In the genomic region with DNA sequence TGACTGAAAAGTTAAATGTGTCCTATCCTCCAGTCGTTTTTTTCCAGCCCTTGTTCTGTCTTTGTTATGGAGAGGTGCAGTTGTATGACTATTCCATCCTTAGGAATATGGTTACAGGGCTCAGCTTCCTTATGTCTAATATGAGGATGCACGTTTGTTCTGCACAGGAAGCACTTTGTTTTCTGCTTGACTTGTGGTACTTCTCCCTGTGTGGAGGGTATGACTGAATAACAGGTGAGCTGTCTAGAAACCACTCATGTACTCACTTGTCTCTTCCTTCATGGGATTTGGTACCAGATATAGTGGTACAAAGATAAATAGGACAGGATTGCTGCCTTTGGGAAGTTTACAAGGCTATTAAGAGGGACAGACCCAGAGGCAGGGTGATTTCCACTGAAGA, we compare ENCODE assay signal across 20 cellular contexts. TPM values are rescaled to one million over a fixed set of nuclear protein-coding genes. Genes with fewer than 3 reads are reported as not detected.
DNase-seq lines count a peak whose midpoint lies in the region; ATAC-seq, FAIRE-seq and TF ChIP-seq lines count a peak whose summit lies in the region.
"Had no signal": no experiment of that assay in that cellular context is flagged by ENCODE, and none has a peak within 500 bp of the region (broad histone marks: within the 10 kb centered on the region; RNA-seq: fewer than 3 reads in every experiment).

No MANE protein-coding gene starts in this region.

- no peak overlapping the region for H3K18ac ChIP-seq in mesenchymal stem cell (ENCODE audit: low read depth in 1 of 2, low read length in 2 of 2)

- peaks cover 9% of the 10 kb centered on the region for H3K4me1 ChIP-seq in mesenchymal stem cell (ENCODE audit: control insufficient read depth, insufficient read depth, low read depth, low read length)

- H4K91ac ChIP-seq in mesenchymal stem cell (ENCODE audit: low read length) = no peak overlapping the region

- H3K9me3 Mint-ChIP-seq in activated naive CD4-positive, alpha-beta T cell treated with anti-CD3 and anti-CD28 coated beads, Interleukin-2, amount 50 U/mL, for 24 hours = peaks cover 9% of the 10 kb centered on the region
- no peaks in the 10 kb centered on the region for H3K9me3 Mint-ChIP-seq in activated T-helper 17 cell treated with anti-CD3 and anti-CD28 coated beads, Interleukin-2, amount 50 U/mL, for 72 hours
- H3K9me3 Mint-ChIP-seq: CD8-positive, alpha-beta memory T cell had no signal

- no peak overlapping the region for H3K4me3 ChIP-seq in mesenchymal stem cell (ENCODE audit: insufficient read depth in 1 of 2, low read depth in 1 of 2, low read length in 2 of 2)
- H3K4me3 ChIP-seq: MG63 had no signal

- H3K27ac Mint-ChIP-seq in activated naive CD4-positive, alpha-beta T cell treated with anti-CD3 and anti-CD28 coated beads, Interleukin-2, amount 50 U/mL, for 24 hours = peak overlapping the region; percentile 23
- no peak overlapping the region for H3K27ac Mint-ChIP-seq in activated T-helper 17 cell treated with anti-CD3 and anti-CD28 coated beads, Interleukin-2, amount 50 U/mL, for 72 hours
- H3K27ac Mint-ChIP-seq: CD8-positive, alpha-beta memory T cell had no signal

- WGBS in mesenchymal stem cell = 21% methylated on average over 2 of the region's 2 CpGs

- no peak overlapping the region for H3K4me3 Mint-ChIP-seq in activated naive CD4-positive, alpha-beta T cell treated with anti-CD3 and anti-CD28 coated beads, Interleukin-2, amount 50 U/mL, for 24 hours
- H3K4me3 Mint-ChIP-seq in activated T-helper 17 cell treated with anti-CD3 and anti-CD28 coated beads, Interleukin-2, amount 50 U/mL, for 72 hours = no peak overlapping the region
- H3K4me3 Mint-ChIP-seq: CD8-positive, alpha-beta memory T cell had no signal

- no peak overlapping the region for H3K27ac ChIP-seq in mesenchymal stem cell (ENCODE audit: low read length, poor library complexity, severe bottlenecking)

- H4K8ac ChIP-seq in mesenchymal stem cell (ENCODE audit: low read length) = peak overlapping the region; percentile 36

- no peak for TF ChIP-seq POLR2A in GM12892 (IDR thresholded peaks at IDR 0.05; ENCODE audit: low read depth, low read length)

- H2BK120ac ChIP-seq in mesenchymal stem cell (ENCODE audit: low read depth, low read length) = no peak overlapping the region

- H3K9ac ChIP-seq in mesenchymal stem cell (ENCODE audit: low read length) = no peak overlapping the region

- no peak overlapping the region for H3K23ac ChIP-seq in mesenchymal stem cell (ENCODE audit: low read length in 2 of 2)

- H3K4ac ChIP-seq in mesenchymal stem cell (ENCODE audit: low read depth in 1 of 2, low read length in 2 of 2) = no peak overlapping the region

- peaks cover 28% of the 10 kb centered on the region for H3K36me3 Mint-ChIP-seq in activated naive CD4-positive, alpha-beta T cell treated with anti-CD3 and anti-CD28 coated beads, Interleukin-2, amount 50 U/mL, for 24 hours
- H3K36me3 Mint-ChIP-seq in activated T-helper 17 cell treated with anti-CD3 and anti-CD28 coated beads, Interleukin-2, amount 50 U/mL, for 72 hours (ENCODE audit: low read depth) = peaks cover 29% of the 10 kb centered on the region

- H2AK5ac ChIP-seq in mesenchymal stem cell (ENCODE audit: low read length, severe bottlenecking) = peak overlapping the region; percentile 8

- DNase-seq in activated naive CD4-positive, alpha-beta T cell treated with anti-CD3 and anti-CD28 coated beads, Interleukin-2, amount 50 U/mL, for 16 hours = no peak
- DNase-seq in GM12892 (ENCODE audit: insufficient read length) = no peak
- no peak for DNase-seq in mesenchymal stem cell
- DNase-seq in COR-L47 (lab: John Stamatoyannopoulos, UW) = no peak
- no peak for DNase-seq in putamen (ENCODE audit: low spot score)
- no peak for DNase-seq in 8988T
- DNase-seq: BE2C; CD8-positive, alpha-beta memory T cell; EL; MG63; NCI-H1105; NCI-H1694 treated with DMSO at 0.1 percent for 48 hours; NCI-H2171 treated with DMSO at 0.1 percent for 48 hours; OCI-M1; RPMI8226 had no signal

- H3K4me2 ChIP-seq in mesenchymal stem cell (ENCODE audit: low read length, poor library complexity, severe bottlenecking) = no peak overlapping the region

- peaks cover 82% of the 10 kb centered on the region for H3K4me1 Mint-ChIP-seq in activated naive CD4-positive, alpha-beta T cell treated with anti-CD3 and anti-CD28 coated beads, Interleukin-2, amount 50 U/mL, for 24 hours
- H3K4me1 Mint-ChIP-seq in activated T-helper 17 cell treated with anti-CD3 and anti-CD28 coated beads, Interleukin-2, amount 50 U/mL, for 72 hours = peaks cover 26% of the 10 kb centered on the region

- H3K27me3 Mint-ChIP-seq in activated naive CD4-positive, alpha-beta T cell treated with anti-CD3 and anti-CD28 coated beads, Interleukin-2, amount 50 U/mL, for 24 hours = no peaks in the 10 kb centered on the region
- no peaks in the 10 kb centered on the region for H3K27me3 Mint-ChIP-seq in activated T-helper 17 cell treated with anti-CD3 and anti-CD28 coated beads, Interleukin-2, amount 50 U/mL, for 72 hours
- H3K27me3 Mint-ChIP-seq: CD8-positive, alpha-beta memory T cell had no signal

- H3K14ac ChIP-seq in mesenchymal stem cell (ENCODE audit: low read length in 2 of 2) = no peak overlapping the region

- peak; percentile 52 for ATAC-seq in activated T-helper 17 cell treated with anti-CD3 and anti-CD28 coated beads, Interleukin-2, amount 50 U/mL, for 72 hours (replicated peaks)

- no peaks in the 10 kb centered on the region for H3K27me3 ChIP-seq in mesenchymal stem cell (ENCODE audit: control insufficient read depth in 1 of 2, insufficient read depth in 1 of 2, low read length in 2 of 2)
- H3K27me3 ChIP-seq: BE2C, MG63 had no signal

- H3K9me3 ChIP-seq in mesenchymal stem cell (ENCODE audit: control insufficient read depth, low read length) = peaks cover 12% of the 10 kb centered on the region
- H3K9me3 ChIP-seq: BE2C had no signal

- no peak overlapping the region for H2BK12ac ChIP-seq in mesenchymal stem cell (ENCODE audit: low read length in 2 of 2)

- H2BK5ac ChIP-seq in mesenchymal stem cell (ENCODE audit: low read depth, low read length, poor library complexity, severe bottlenecking) = no peak overlapping the region

- H3K79me1 ChIP-seq in mesenchymal stem cell (replicated peaks; ENCODE audit: low read length, poor library complexity, severe bottlenecking) = peaks cover 40% of the 10 kb centered on the region

- H2AFZ ChIP-seq in mesenchymal stem cell (ENCODE audit: low read depth, low read length) = no peak overlapping the region

- no peak overlapping the region for H2BK15ac ChIP-seq in mesenchymal stem cell (ENCODE audit: low read depth, poor library complexity, severe bottlenecking)

- FAIRE-seq in GM12892 (lab: Jason Lieb, UNC) = peak; percentile 33
- FAIRE-seq: H54 had no signal

- peaks cover 6 to 14% of the 10 kb centered on the region in 2 experiments for H3K36me3 ChIP-seq in mesenchymal stem cell (ENCODE audit: control insufficient read depth in 1 of 2, insufficient read depth in 2 of 2, low read depth in 1 of 2, low read length in 2 of 2)
- H3K36me3 ChIP-seq: BE2C had no signal

RNA-seq across cellular contexts. Expression of a gene that starts 17.4 kb away (rescaled TPM):
- polyA plus RNA-seq in GM12892 (2012; ENCODE audit: missing spikeins) = 19.4 TPM
- 10 to 100 TPM; 98.0 to 99.4 TPM for total RNA-seq in activated T-helper 17 cell treated with anti-CD3 and anti-CD28 coated beads, Interleukin-2, amount 50 U/mL, for 72 hours
- polyA plus RNA-seq in mesenchymal stem cell (2013, experiment 1 of 2) = 54.3 TPM
- polyA plus RNA-seq in mesenchymal stem cell (2013, experiment 2 of 2) = 52.5 TPM

RNA-seq across cellular contexts. Expression of a gene that starts 23.3 kb away (rescaled TPM):
- polyA plus RNA-seq in GM12892 (2012; ENCODE audit: missing spikeins) = not detected
- not detected for total RNA-seq in activated T-helper 17 cell treated with anti-CD3 and anti-CD28 coated beads, Interleukin-2, amount 50 U/mL, for 72 hours
- polyA plus RNA-seq in mesenchymal stem cell (2013, experiment 1 of 2) = not detected
- polyA plus RNA-seq in mesenchymal stem cell (2013, experiment 2 of 2) = not detected
- total RNA-seq: CD8-positive, alpha-beta memory T cell; NCI-H460; SK-MEL-5 had no signal
- polyA plus RNA-seq: CD8-positive, alpha-beta memory T cell had no signal

RNA-seq across cellular contexts. Expression of a gene that starts 48.6 kb away (rescaled TPM):
- not detected for polyA plus RNA-seq in GM12892 (2012; ENCODE audit: missing spikeins)
- total RNA-seq in activated T-helper 17 cell treated with anti-CD3 and anti-CD28 coated beads, Interleukin-2, amount 50 U/mL, for 72 hours = under 1 TPM in 1 of 2 donors, not detected in 1; 0.29 TPM
- 1.4 TPM for polyA plus RNA-seq in mesenchymal stem cell (2013, experiment 1 of 2)
- polyA plus RNA-seq in mesenchymal stem cell (2013, experiment 2 of 2) = 1.3 TPM
- total RNA-seq: CD8-positive, alpha-beta memory T cell; NCI-H460; SK-MEL-5 had no signal
- polyA plus RNA-seq: CD8-positive, alpha-beta memory T cell had no signal

RNA-seq across cellular contexts. Expression of a gene that starts 54.3 kb away (rescaled TPM):
- 117 TPM for polyA plus RNA-seq in GM12892 (2012; ENCODE audit: missing spikeins)
- 100 to 1,000 TPM; 117 to 122 TPM for total RNA-seq in activated T-helper 17 cell treated with anti-CD3 and anti-CD28 coated beads, Interleukin-2, amount 50 U/mL, for 72 hours
- polyA plus RNA-seq in mesenchymal stem cell (2013, experiment 1 of 2) = 185 TPM
- polyA plus RNA-seq in mesenchymal stem cell (2013, experiment 2 of 2) = 184 TPM
